In the genomic region with DNA sequence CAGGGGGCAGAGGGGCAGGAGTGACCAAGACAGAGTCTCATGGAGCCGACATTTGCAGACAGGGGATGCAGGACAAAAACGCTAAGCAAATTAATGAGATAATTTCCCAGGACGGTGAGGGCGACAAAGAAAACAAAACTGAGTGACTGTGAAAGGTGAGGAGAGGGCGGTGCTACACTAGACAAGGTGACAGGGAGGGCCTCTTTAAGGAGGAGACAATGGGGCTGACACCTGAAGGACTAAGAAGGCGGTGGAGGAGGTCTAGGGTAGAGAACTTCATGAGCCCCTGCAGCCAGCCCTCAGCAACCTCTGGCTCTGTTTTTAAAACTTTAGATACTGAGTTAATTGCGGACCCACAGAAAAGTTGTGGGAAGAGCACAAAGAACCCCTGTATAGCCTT, we compare ENCODE assay signal across 27 cellular contexts.
"Had no signal": no experiment of that assay in that cellular context is flagged by ENCODE, and none has a peak within 500 bp of the region (broad histone marks: within the 10 kb centered on the region; RNA-seq: fewer than 3 reads in every experiment).

No MANE protein-coding gene starts in this region.

- FAIRE-seq: colon, kidney, small intestine, urothelium cell line had no signal

- H3K9me3 Mint-ChIP-seq: naive thymus-derived CD8-positive, alpha-beta T cell; neural crest cell; stimulated activated naive B cell treated with anti-CD40 and anti-IgM and Interleukin-4, amounts not matched to agents 10 μg/mL and 1 μg/mL and 100 μg/mL, for 72 hours; stimulated activated naive CD8-positive, alpha-beta T cell treated with anti-CD3 and anti-CD28 coated beads, Interleukin-15, Interleukin-2, amounts not matched to agents 100 ng/mL and 50 ng/mL, for 24 hours had no signal

- H3K4me3 ChIP-seq: dorsolateral prefrontal cortex, gastrocnemius medialis, left lung, right lobe of liver, thoracic aorta, tibial nerve, upper lobe of left lung had no signal

- H3K27ac ChIP-seq: epithelial cell of prostate, gastrocnemius medialis, left lung, parathyroid adenoma, right lobe of liver, thoracic aorta, tibial nerve, upper lobe of left lung had no signal

- H3K4me3 Mint-ChIP-seq: naive thymus-derived CD8-positive, alpha-beta T cell; neural crest cell; stimulated activated naive B cell treated with anti-CD40 and anti-IgM and Interleukin-4, amounts not matched to agents 10 μg/mL and 1 μg/mL and 100 μg/mL, for 72 hours; stimulated activated naive CD8-positive, alpha-beta T cell treated with anti-CD3 and anti-CD28 coated beads, Interleukin-15, Interleukin-2, amounts not matched to agents 100 ng/mL and 50 ng/mL, for 24 hours had no signal

- H3K9ac ChIP-seq: parathyroid adenoma had no signal

- H3K9me3 ChIP-seq: gastrocnemius medialis, left lung, right lobe of liver, thoracic aorta, tibial nerve, upper lobe of left lung had no signal

- H3K79me2 ChIP-seq: parathyroid adenoma had no signal

- H3K36me3 ChIP-seq: gastrocnemius medialis, left lung, right lobe of liver, thoracic aorta, tibial nerve, upper lobe of left lung had no signal

- H3K27me3 Mint-ChIP-seq: stimulated activated naive B cell treated with anti-CD40 and anti-IgM and Interleukin-4, amounts not matched to agents 10 μg/mL and 1 μg/mL and 100 μg/mL, for 72 hours; stimulated activated naive CD8-positive, alpha-beta T cell treated with anti-CD3 and anti-CD28 coated beads, Interleukin-15, Interleukin-2, amounts not matched to agents 100 ng/mL and 50 ng/mL, for 24 hours had no signal

- H3K27me3 ChIP-seq: dorsolateral prefrontal cortex, gastrocnemius medialis, left lung, right lobe of liver, tibial nerve, upper lobe of left lung had no signal

- H3K36me3 Mint-ChIP-seq: naive thymus-derived CD8-positive, alpha-beta T cell had no signal

- H3K27ac Mint-ChIP-seq: progenitor cell of endocrine pancreas; stimulated activated naive B cell treated with anti-CD40 and anti-IgM and Interleukin-4, amounts not matched to agents 10 μg/mL and 1 μg/mL and 100 μg/mL, for 72 hours; stimulated activated naive CD8-positive, alpha-beta T cell treated with anti-CD3 and anti-CD28 coated beads, Interleukin-15, Interleukin-2, amounts not matched to agents 100 ng/mL and 50 ng/mL, for 24 hours had no signal

- ATAC-seq: esophagus mucosa; gastrocnemius medialis; left lung; naive thymus-derived CD8-positive, alpha-beta T cell; right lobe of liver; stimulated activated naive B cell treated with anti-CD40 and anti-IgM and Interleukin-4, amounts not matched to agents 10 μg/mL and 1 μg/mL and 100 μg/mL, for 72 hours had no signal

- H2AFZ ChIP-seq: parathyroid adenoma had no signal

- DNase-seq: dorsolateral prefrontal cortex; effector CD4-positive, alpha-beta T cell; foreskin fibroblast; gastrocnemius medialis; head of caudate nucleus; mammary epithelial cell; mesendoderm; midbrain; naive thymus-derived CD8-positive, alpha-beta T cell; small intestine; stimulated activated CD4-positive, alpha-beta T cell treated with anti-CD3 and anti-CD28 coated beads, Interleukin-15, amount 100 ng/mL, for 24 hours; stimulated activated CD4-positive, alpha-beta T cell treated with anti-CD3 and anti-CD28 coated beads, Interleukin-2, amount 100 ng/mL, for 48 hours; stimulated activated naive B cell treated with anti-CD40 and anti-IgM and Interleukin-4, amounts not matched to agents 10 μg/mL and 1 μg/mL and 100 μg/mL, for 72 hours; upper lobe of left lung had no signal

- H3K4me1 ChIP-seq: gastrocnemius medialis, left lung, parathyroid adenoma, right lobe of liver, tibial nerve, upper lobe of left lung had no signal
